Comparison of ENCODE assay signal across 18 cellular contexts in genomic region chr10:132385721-132386418, GRCh38. TPM values are rescaled to one million over a fixed set of nuclear protein-coding genes. Genes with fewer than 3 reads are reported as not detected.
DNase-seq lines count a peak whose midpoint lies in the region; ATAC-seq and TF ChIP-seq lines count a peak whose summit lies in the region.
"Had no signal": no experiment of that assay in that cellular context is flagged by ENCODE, and none has a peak within 500 bp of the region (broad histone marks: within the 10 kb centered on the region; RNA-seq: fewer than 3 reads in every experiment).

No MANE protein-coding gene starts in this region.

- no peak overlapping the region for H2AFZ ChIP-seq in mammary epithelial cell (ENCODE audit: low read depth, low read length)

- H3K9ac ChIP-seq in mammary epithelial cell (ENCODE audit: insufficient read depth, low read length), result no peak overlapping the region

- H4K20me1 ChIP-seq in mammary epithelial cell (ENCODE audit: insufficient read depth, low read length), result no peaks in the 10 kb centered on the region

- DNase-seq in MCF 10A (ENCODE audit: unreplicated experiment), result no peak
- no peak for DNase-seq in mammary epithelial cell
- DNase-seq in activated B cell treated with CpG ODN at 0.5 μM for 24 hours, result no peak
- peak in 2 of 3 donors; percentile 20 to 53 for DNase-seq in mucosa of descending colon
- peak; percentile 16 to 57 for DNase-seq in tibial artery
- DNase-seq in dedifferentiated amniotic fluid mesenchymal stem cell (ENCODE audit: extremely low spot score), result no peak
- no peak for DNase-seq in RKO (ENCODE audit: low spot score)
- DNase-seq: activated naive CD4-positive, alpha-beta T cell; Calu3; cortex of kidney; NCI-H2029; NCI-H446 treated with DMSO at 0.1 percent for 48 hours; retina; T-cell had no signal

- BruUV-seq in MCF 10A (replicated peaks; lab: Mats Ljungman, UMichigan) (no TSS peak), mammary epithelial cell (replicated peaks; lab: Mats Ljungman, UMichigan) (no TSS peak)

- POLR2A ChIA-PET in MCF 10A (lab: Yijun Ruan, JAX) (no interaction called here), activated B cell treated with CpG ODN at 0.5 μM for 24 hours (lab: Charles Lee) (no interaction called here)

- H3K27me3 Mint-ChIP-seq in MCF 10A (ENCODE audit: insufficient read depth, unreplicated experiment) (no peaks in the 10 kb centered on the region), activated B cell treated with CpG ODN at 0.5 μM for 24 hours (peaks cover 2% of the 10 kb centered on the region)
- H3K27me3 Mint-ChIP-seq: IgD-negative memory B cell, T-cell had no signal

- no peak for ATAC-seq in activated B cell treated with CpG ODN at 0.5 μM for 24 hours (ENCODE audit: low read depth)
- peak; percentile 15 for ATAC-seq in mucosa of descending colon
- ATAC-seq in HG03095 (IDR thresholded peaks at IDR 0.05; ENCODE audit: unreplicated experiment), result no peak
- ATAC-seq: gastroesophageal sphincter, T-cell had no signal

- peak overlapping the region; percentile 63 for H3K27ac Mint-ChIP-seq in MCF 10A (ENCODE audit: low read depth, unreplicated experiment)
- peak overlapping the region; percentile 18 for H3K27ac Mint-ChIP-seq in activated B cell treated with CpG ODN at 0.5 μM for 24 hours
- H3K27ac Mint-ChIP-seq: T-cell had no signal

- 87% methylated on average over 18 of the region's 18 CpGs for WGBS in mammary epithelial cell (ENCODE audit: low coverage, missing lambda C conversion rate)

- intact Hi-C loops in MCF 10A (cut with micrococcal nuclease) (loop anchor here (5.0 kb wide), 1 partner anchor 251 kb away; no protein-coding TSS in a partner anchor), mammary epithelial cell (cut with micrococcal nuclease) (loop anchor here (5.0 kb wide), 1 partner anchor 251 kb away; no protein-coding TSS in a partner anchor), activated B cell treated with CpG ODN at 0.5 μM for 24 hours (cut with micrococcal nuclease) (loop anchor here (5.0 kb wide), 1 partner anchor 36 kb away; no protein-coding TSS in a partner anchor), mucosa of descending colon (cut with DNase I, micrococcal nuclease) (loop anchor here (5.0 to 10.0 kb wide), 4 partner anchors 66 to 249 kb away; partner anchors contain the start of gene INPP5A (in 1 of the 2)), tibial artery (cut with DNase I; ENCODE audit: low total_unique reads) (loop anchor here (2.0 kb wide), 1 partner anchor 67 kb away; no protein-coding TSS in a partner anchor)

- TF ChIP-seq CTCF in MCF 10A (IDR thresholded peaks at IDR 0.05; ENCODE audit: unreplicated experiment) (no peak), mammary epithelial cell (conservative IDR thresholded peaks at IDR 0.05 in 1 of 2, IDR thresholded peaks at IDR 0.05 in 1 of 2; ENCODE audit: extremely low read depth in 1 of 2, insufficient read depth in 1 of 2, low read depth in 1 of 2, low read length in 2 of 2) (no peak), activated B cell treated with CpG ODN at 0.5 μM for 24 hours (IDR thresholded peaks at IDR 0.05) (no peak), mucosa of descending colon (IDR thresholded peaks at IDR 0.05) (no peak), tibial artery (IDR thresholded peaks at IDR 0.05) (no peak)

- H3K27ac ChIP-seq in mammary epithelial cell (ENCODE audit: insufficient read depth, low read depth, low read length) (no peak overlapping the region), tibial artery (no peak overlapping the region)
- H3K27ac ChIP-seq: gastroesophageal sphincter, VCaP had no signal

- H3K27me3 ChIP-seq in mammary epithelial cell (ENCODE audit: insufficient read depth, low read length) (no peaks in the 10 kb centered on the region), tibial artery (peaks cover 0 to 8% of the 10 kb centered on the region in 2 donors)
- H3K27me3 ChIP-seq: gastroesophageal sphincter had no signal

- H3K4me1 ChIP-seq in mammary epithelial cell (ENCODE audit: insufficient read depth, low read length) (no peaks in the 10 kb centered on the region), mucosa of descending colon (ENCODE audit: low read depth) (peaks cover 10% of the 10 kb centered on the region), tibial artery (peaks cover 0 to 18% (median 3%) of the 10 kb centered on the region in 4 donors)

- H3K36me3 ChIP-seq in mammary epithelial cell (ENCODE audit: insufficient read depth, low read length), result no peaks in the 10 kb centered on the region
- H3K36me3 ChIP-seq in mucosa of descending colon (ENCODE audit: low read depth), result no peaks in the 10 kb centered on the region
- H3K36me3 ChIP-seq in tibial artery, result no peaks in the 10 kb centered on the region
- H3K36me3 ChIP-seq: gastroesophageal sphincter had no signal

- CTCF ChIA-PET in MCF 10A (lab: Yijun Ruan, JAX) (interaction anchor here (2.7 kb wide), 1 partner anchor 68 kb away, joined by 9 read pairs; no protein-coding TSS in a partner anchor), mammary epithelial cell (lab: Charles Lee; ENCODE audit: low non-redundant PET) (no interaction called here), activated B cell treated with CpG ODN at 0.5 μM for 24 hours (lab: Charles Lee) (interaction anchor here (0.9 to 1.3 kb wide), 2 partner anchors 9 to 25 kb away, joined by 3 read pairs; no protein-coding TSS in a partner anchor)

- no peak overlapping the region for H3K4me3 ChIP-seq in mammary epithelial cell (replicated peaks in 1 of 3; ENCODE audit: insufficient read depth in 1 of 3, low read depth in 2 of 3, low read length in 3 of 3)
- no peak overlapping the region for H3K4me3 ChIP-seq in mucosa of descending colon
- no peak overlapping the region for H3K4me3 ChIP-seq in tibial artery
- H3K4me3 ChIP-seq: gastroesophageal sphincter had no signal

- no peak overlapping the region for H3K4me2 ChIP-seq in mammary epithelial cell (ENCODE audit: insufficient read depth, low read depth, low read length)

- H3K4me1 Mint-ChIP-seq in MCF 10A (ENCODE audit: insufficient read depth, unreplicated experiment) (no peaks in the 10 kb centered on the region), activated B cell treated with CpG ODN at 0.5 μM for 24 hours (peaks cover 7% of the 10 kb centered on the region)

- H3K9me3 ChIP-seq in mammary epithelial cell (replicated peaks; ENCODE audit: insufficient read depth, low read length), result no peaks in the 10 kb centered on the region
- H3K9me3 ChIP-seq in mucosa of descending colon, result no peaks in the 10 kb centered on the region
- peaks cover 0 to 14% (median 13%) of the 10 kb centered on the region in 3 donors for H3K9me3 ChIP-seq in tibial artery

- H3K9me3 Mint-ChIP-seq in MCF 10A (ENCODE audit: unreplicated experiment) (no peaks in the 10 kb centered on the region), activated B cell treated with CpG ODN at 0.5 μM for 24 hours (no peaks in the 10 kb centered on the region)
- H3K9me3 Mint-ChIP-seq: IgD-negative memory B cell, T-cell had no signal

- no peak overlapping the region for H3K4me3 Mint-ChIP-seq in MCF 10A (ENCODE audit: unreplicated experiment)
- no peak overlapping the region for H3K4me3 Mint-ChIP-seq in activated B cell treated with CpG ODN at 0.5 μM for 24 hours
- H3K4me3 Mint-ChIP-seq: T-cell had no signal

- H3K36me3 Mint-ChIP-seq in MCF 10A (ENCODE audit: insufficient read depth, unreplicated experiment) (no peaks in the 10 kb centered on the region), activated B cell treated with CpG ODN at 0.5 μM for 24 hours (ENCODE audit: low read depth) (no peaks in the 10 kb centered on the region)
- H3K36me3 Mint-ChIP-seq: IgD-negative memory B cell, T-cell had no signal

- no peaks in the 10 kb centered on the region for H3K79me2 ChIP-seq in mammary epithelial cell (ENCODE audit: insufficient read depth, low read length)

- dilution Hi-C loops in mammary epithelial cell (cut with HindIII; ENCODE audit: low sequenced_read_pairs), result no loop called here

- in situ Hi-C loops in mammary epithelial cell (cut with MboI; ENCODE audit: low sequenced_read_pairs in 2 of 2), result no loop called here

RNA-seq across cellular contexts. Expression of gene PWWP2B, which starts 11.1 kb away (rescaled TPM):
- total RNA-seq in MCF 10A (2022), result 10.0 and 13.0 TPM in 2 replicates
- 10 to 100 TPM; 10.7 to 12.3 TPM for total RNA-seq in mammary epithelial cell
- 4.3 TPM for polyA plus RNA-seq in mammary epithelial cell
- 2.8 TPM for polyA minus RNA-seq in mammary epithelial cell
- 12.8 and 13.4 TPM in 2 replicates for total RNA-seq in activated B cell treated with CpG ODN at 0.5 μM for 24 hours
- 10 to 100 TPM; 37.7 to 55.6 (median 41.7) TPM for total RNA-seq in mucosa of descending colon

RNA-seq across cellular contexts. Expression of gene LRRC27, which starts 53.9 kb away (rescaled TPM):
- total RNA-seq in MCF 10A (2022) (9.1 and 10.4 TPM in 2 replicates), mammary epithelial cell (1 to 10 TPM; 6.1 to 6.8 TPM), activated B cell treated with CpG ODN at 0.5 μM for 24 hours (9.1 and 15.2 TPM in 2 replicates), mucosa of descending colon (10 to 100 TPM in 2 of 3 donors, 1 to 10 TPM in 1; 6.9 to 12.2 (median 11.1) TPM)
- 2.0 TPM for polyA plus RNA-seq in mammary epithelial cell
- 1.3 TPM for polyA minus RNA-seq in mammary epithelial cell

Comparison
In these comparisons a context has a peak if more than half of its experiments do, and no peak if none do; other contexts are left out.
1. DNase-seq: peak in mucosa of descending colon (2 of 3) and tibial artery (2 of 2); none in MCF 10A (single experiment), mammary epithelial cell (single experiment), activated B cell treated with CpG ODN at 0.5 μM for 24 hours (single experiment), dedifferentiated amniotic fluid mesenchymal stem cell (single experiment) and RKO (single experiment).